8 cellular contexts compared by ENCODE assay signal in the genomic region with DNA sequence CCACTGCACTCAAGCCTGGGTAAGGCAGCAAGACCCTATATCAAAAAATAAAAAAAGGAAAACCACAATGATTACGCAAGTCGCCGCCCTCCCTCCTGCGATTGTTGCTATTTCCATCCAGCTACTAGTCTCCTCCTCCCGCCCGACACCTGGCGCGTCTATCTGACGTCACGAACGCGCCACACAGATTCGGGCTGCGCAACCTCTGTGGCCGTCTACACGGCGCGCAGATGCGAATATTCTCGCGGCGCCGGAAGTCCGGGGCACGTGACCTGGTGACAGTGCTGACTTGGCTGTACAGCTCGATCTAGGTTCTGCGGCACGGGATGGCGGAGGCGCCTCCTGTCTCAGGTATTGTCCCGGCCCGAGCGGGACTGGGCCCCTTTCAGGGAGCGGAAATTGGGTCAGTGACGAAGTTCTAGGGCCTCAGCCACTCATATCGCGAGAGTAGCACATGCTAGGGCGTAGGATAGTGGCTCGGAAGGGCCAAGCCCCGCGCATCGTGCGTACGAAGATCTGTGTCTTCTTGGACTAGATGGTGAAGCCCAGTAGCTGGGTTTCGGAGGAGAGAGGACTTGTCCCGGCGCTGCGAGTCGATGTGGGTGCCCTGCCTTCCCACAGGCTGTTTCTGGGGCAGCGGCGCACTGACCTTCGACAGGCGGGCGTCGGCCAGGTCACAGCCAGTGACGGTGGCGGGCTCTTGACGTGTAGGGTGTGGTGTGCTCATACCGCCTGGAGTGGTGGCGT. TPM values are rescaled to one million over a fixed set of nuclear protein-coding genes. Genes with fewer than 3 reads are reported as not detected.
DNase-seq lines count a peak whose midpoint lies in the region; ATAC-seq and TF ChIP-seq lines count a peak whose summit lies in the region.

A gene (plus strand): TSS at position 270 of the 747 bp plus-strand sequence. CDS start 57 bp downstream, at position 327.

- intact Hi-C loops in activated CD4-positive, alpha-beta T cell treated with anti-CD3 and anti-CD28 coated beads for 36 hours (cut with DNase I, micrococcal nuclease): loop anchor here (1.0 to 10.0 kb wide), 18 partner anchors 16 to 1784 kb away; a partner anchor contains a TSS

- POLR2A ChIA-PET in activated CD4-positive, alpha-beta T cell treated with anti-CD3 and anti-CD28 coated beads for 36 hours (lab: Charles Lee): interaction anchor here (0.6 to 1.4 kb wide), 12 partner anchors 8 to 265 kb away, joined by 3 to 10 read pairs (median 4); a partner anchor contains a TSS

- H3K4me1 Mint-ChIP-seq in activated CD4-positive, alpha-beta T cell treated with anti-CD3 and anti-CD28 coated beads for 36 hours: peaks cover 64% of the 10 kb centered on the region

- TF ChIP-seq CTCF in choroid plexus epithelial cell (conservative IDR thresholded peaks at IDR 0.05; ENCODE audit: low read depth, low read length) (no peak), kidney epithelial cell (IDR thresholded peaks at IDR 0.05; ENCODE audit: insufficient read depth, low read length, poor library complexity, severe bottlenecking) (no peak)

- peak within 1 kb of the TSS; percentile 94 for H3K4me3 ChIP-seq in choroid plexus epithelial cell (ENCODE audit: low read depth, low read length)
- peak within 1 kb of the TSS; percentile 63 for H3K4me3 ChIP-seq in kidney epithelial cell (ENCODE audit: low read depth, low read length)

- no peaks in the 10 kb centered on the region for H3K27me3 ChIP-seq in kidney epithelial cell (ENCODE audit: control insufficient read depth, insufficient read depth, low read length)

- no peaks in the 10 kb centered on the region for H3K9me3 Mint-ChIP-seq in activated CD4-positive, alpha-beta T cell treated with anti-CD3 and anti-CD28 coated beads for 36 hours (ENCODE audit: low read depth)

- peak; percentile 97 for DNase-seq in Ammon's horn (ENCODE audit: low spot score)
- DNase-seq in GM19238 (ENCODE audit: insufficient read length, low spot score): peak; percentile 78
- DNase-seq in NCI-H524 (lab: John Stamatoyannopoulos, UW): peak; percentile 86 to 94
- DNase-seq in activated CD4-positive, alpha-beta T cell treated with anti-CD3 and anti-CD28 coated beads for 36 hours: peak; percentile 99
- peak; percentile 99 for DNase-seq in choroid plexus epithelial cell (ENCODE audit: low read depth)
- DNase-seq in kidney epithelial cell (ENCODE audit: low read depth): peak; percentile 78
- peak; percentile 96 to 98 for DNase-seq in stimulated activated CD4-positive, alpha-beta T cell treated with anti-CD3 and anti-CD28 coated beads, Interleukin-15, amount 100 ng/mL, for 48 hours (ENCODE audit: low read depth in 2 of 2)

- no peaks in the 10 kb centered on the region for H3K27me3 Mint-ChIP-seq in activated CD4-positive, alpha-beta T cell treated with anti-CD3 and anti-CD28 coated beads for 36 hours

- H3K27ac Mint-ChIP-seq in activated CD4-positive, alpha-beta T cell treated with anti-CD3 and anti-CD28 coated beads for 36 hours: peak within 1 kb of the TSS; percentile 99

- peaks cover 31% of the 10 kb centered on the region for H3K36me3 Mint-ChIP-seq in activated CD4-positive, alpha-beta T cell treated with anti-CD3 and anti-CD28 coated beads for 36 hours (ENCODE audit: low read depth)

- peak; percentile 81 for ATAC-seq in HG03442 (IDR thresholded peaks at IDR 0.05; ENCODE audit: unreplicated experiment)
- peak; percentile 89 for ATAC-seq in activated CD4-positive, alpha-beta T cell treated with anti-CD3 and anti-CD28 coated beads for 36 hours

- CTCF ChIA-PET in activated CD4-positive, alpha-beta T cell treated with anti-CD3 and anti-CD28 coated beads for 36 hours (lab: Charles Lee): interaction anchor here (0.6 to 1.5 kb wide), 8 partner anchors 14 to 472 kb away, joined by 3 to 6 read pairs (median 3); no protein-coding TSS in a partner anchor

- peak within 1 kb of the TSS; percentile 90 for H3K4me3 Mint-ChIP-seq in activated CD4-positive, alpha-beta T cell treated with anti-CD3 and anti-CD28 coated beads for 36 hours

- no peaks in the 10 kb centered on the region for H3K36me3 ChIP-seq in kidney epithelial cell (ENCODE audit: control insufficient read depth, insufficient read depth, low read length)

RNA-seq across cellular contexts. Expression of the gene that starts here (rescaled TPM):
- 10 to 100 TPM; 31.2 to 33.7 TPM for total RNA-seq in activated CD4-positive, alpha-beta T cell treated with anti-CD3 and anti-CD28 coated beads for 36 hours
- total RNA-seq in kidney epithelial cell: 24.3 and 24.5 TPM in 2 replicates

Comparison
In these comparisons a context has a peak if more than half of its experiments do, and no peak if none do; other contexts are left out.
1. Peak in every context shown above with its lines: DNase-seq, ATAC-seq and H3K4me3 ChIP-seq.